ENCODE assay signal across 24 cellular contexts in genomic region chr11:70739811-70740474, GRCh38.
DNase-seq lines count a peak whose midpoint lies in the region; ATAC-seq and TF ChIP-seq lines count a peak whose summit lies in the region.
"Had no signal": no experiment of that assay in that cellular context is flagged by ENCODE, and none has a peak within 500 bp of the region (broad histone marks: within the 10 kb centered on the region; RNA-seq: fewer than 3 reads in every experiment).

No MANE protein-coding gene starts in this region.

- H3K4me3 ChIP-seq in LNCaP clone FGC (ENCODE audit: low read depth, low read length) (no peak overlapping the region), adipocyte (ENCODE audit: low read length) (no peak overlapping the region), neuronal stem cell (ENCODE audit: low read length in 2 of 2) (no peak overlapping the region)
- H3K4me3 ChIP-seq: GM23248, mucosa of descending colon, right lobe of liver, thyroid gland had no signal

- H3K4me2 ChIP-seq in neuronal stem cell (ENCODE audit: insufficient read depth, low read length, poor library complexity, severe bottlenecking) = no peak overlapping the region

- H3K27me3 ChIP-seq in adipocyte (replicated peaks; ENCODE audit: control insufficient read depth, insufficient read depth, low read length) = peaks cover 12% of the 10 kb centered on the region
- peaks cover 0 to 9% (median 0%) of the 10 kb centered on the region in 3 experiments for H3K27me3 ChIP-seq in neuronal stem cell (ENCODE audit: control insufficient read depth in 3 of 3, insufficient read depth in 3 of 3, low read depth in 1 of 3, low read length in 3 of 3)
- H3K27me3 ChIP-seq: right lobe of liver, thyroid gland had no signal

- peak; percentile 20 for DNase-seq in CD14-positive monocyte (ENCODE audit: low spot score)
- no peak for DNase-seq in LNCaP clone FGC (ENCODE audit: low read depth)
- peak; percentile 2 for DNase-seq in adipocyte (ENCODE audit: low read depth)
- DNase-seq in neuronal stem cell (ENCODE audit: low spot score) = no peak
- no peak for DNase-seq in GM20000 (ENCODE audit: low spot score)
- DNase-seq in stimulated activated CD4-positive, alpha-beta T cell treated with anti-CD3 and anti-CD28 coated beads, Interleukin-15, amount 100 ng/mL, for 24 hours = no peak
- DNase-seq: activated CD4-positive, alpha-beta T cell treated with anti-CD3 and anti-CD28 coated beads for 48 hours; activated gamma-delta T cell; anterior cingulate cortex; Calu3; effector CD4-positive, alpha-beta T cell; GM23248; left colon; mucosa of descending colon; NCI-H1105; NCI-H2171 treated with DMSO at 0.1 percent for 48 hours; NK-92 treated with Interleukin-12 subunit alpha and Interleukin-12 subunit beta, amount 100 ng/mL, for 24 hours; occipital lobe; thyroid gland had no signal

- H4K8ac ChIP-seq in neuronal stem cell (ENCODE audit: low read depth, low read length) = no peak overlapping the region

- no peak overlapping the region for H3K9ac ChIP-seq in adipocyte (ENCODE audit: low read length)
- H3K9ac ChIP-seq in neuronal stem cell (ENCODE audit: low read depth, low read length, poor library complexity) = no peak overlapping the region
- H3K9ac ChIP-seq: GM23248 had no signal

- H2BK15ac ChIP-seq in neuronal stem cell (ENCODE audit: low read length) = no peak overlapping the region

- no peaks in the 10 kb centered on the region for H3K36me3 ChIP-seq in adipocyte (ENCODE audit: control insufficient read depth, insufficient read depth, low read length, severe bottlenecking)
- H3K36me3 ChIP-seq in neuronal stem cell (replicated peaks in 1 of 2; ENCODE audit: control insufficient read depth in 2 of 2, insufficient read depth in 2 of 2, low read length in 2 of 2) = no peaks in the 10 kb centered on the region
- H3K36me3 ChIP-seq: right lobe of liver, thyroid gland had no signal

- H3K4me3 Mint-ChIP-seq in CD14-positive monocyte = no peak overlapping the region
- H3K4me3 Mint-ChIP-seq: central memory CD8-positive, alpha-beta T cell; stimulated activated memory B cell treated with anti-CD40 and anti-IgM and Interleukin-4, amounts not matched to agents 10 μg/mL and 1 μg/mL and 100 μg/mL, for 72 hours had no signal

- H4K91ac ChIP-seq in neuronal stem cell (ENCODE audit: low read depth, low read length, poor library complexity) = no peak overlapping the region

- no peaks in the 10 kb centered on the region for H3K4me1 Mint-ChIP-seq in CD14-positive monocyte
- H3K4me1 Mint-ChIP-seq: central memory CD8-positive, alpha-beta T cell; stimulated activated memory B cell treated with anti-CD40 and anti-IgM and Interleukin-4, amounts not matched to agents 10 μg/mL and 1 μg/mL and 100 μg/mL, for 72 hours had no signal

- H2BK12ac ChIP-seq in neuronal stem cell (ENCODE audit: low read length) = no peak overlapping the region

- no peaks in the 10 kb centered on the region for H3K79me1 ChIP-seq in neuronal stem cell (ENCODE audit: low read depth, low read length)

- WGBS in neuronal stem cell (ENCODE audit: extremely low coverage in 2 of 2, insufficient read length in 2 of 2, insufficient replicate concordance in 1 of 2), 2 donors = no CpG with 5 or more reads among the region's 19 CpGs

- TF ChIP-seq CTCF in CD14-positive monocyte (IDR thresholded peaks at IDR 0.05) (no peak), LNCaP clone FGC (IDR thresholded peaks at IDR 0.05; ENCODE audit: control insufficient read depth, extremely low read depth, insufficient read depth) (peak; percentile 28; the same call in 1 of the 2 replicates), GM20000 (IDR thresholded peaks at IDR 0.05; ENCODE audit: extremely low read depth, missing control alignments) (no peak)

- H3K9me3 ChIP-seq in adipocyte (ENCODE audit: control insufficient read depth, low read length) (no peaks in the 10 kb centered on the region), neuronal stem cell (replicated peaks in 1 of 2; ENCODE audit: control insufficient read depth in 2 of 2, insufficient read depth in 1 of 2, low read depth in 1 of 2, low read length in 2 of 2) (peaks cover 0 to 2% of the 10 kb centered on the region in 2 donors)
- H3K9me3 ChIP-seq: mucosa of descending colon, right lobe of liver, thyroid gland had no signal

- H3K36me3 Mint-ChIP-seq in CD14-positive monocyte = no peaks in the 10 kb centered on the region
- H3K36me3 Mint-ChIP-seq: stimulated activated memory B cell treated with anti-CD40 and anti-IgM and Interleukin-4, amounts not matched to agents 10 μg/mL and 1 μg/mL and 100 μg/mL, for 72 hours had no signal

- H3K27me3 Mint-ChIP-seq in CD14-positive monocyte (ENCODE audit: low read depth in 3 of 3) = peaks cover 8 to 9% (median 8%) of the 10 kb centered on the region in 3 donors

- peaks cover 0 to 2% (median 0%) of the 10 kb centered on the region in 7 donors for H3K9me3 Mint-ChIP-seq in CD14-positive monocyte
- H3K9me3 Mint-ChIP-seq: central memory CD8-positive, alpha-beta T cell had no signal

- intact Hi-C loops in CD14-positive monocyte (cut with micrococcal nuclease) = no loop called here

- H2BK5ac ChIP-seq in neuronal stem cell (ENCODE audit: low read length) = no peak overlapping the region

- no peak overlapping the region for H3K27ac ChIP-seq in neuronal stem cell (replicated peaks; ENCODE audit: low read length)
- H3K27ac ChIP-seq: GM23248, right lobe of liver, RWPE1, thyroid gland had no signal

- H3K4ac ChIP-seq in neuronal stem cell (ENCODE audit: low read length) = no peak overlapping the region

- peak overlapping the region; percentile 60 for H3K18ac ChIP-seq in neuronal stem cell (ENCODE audit: low read length)

- H3K23ac ChIP-seq in neuronal stem cell (ENCODE audit: low read depth, low read length, poor library complexity) = no peak overlapping the region

- no peak overlapping the region for H2AFZ ChIP-seq in neuronal stem cell (ENCODE audit: low read length)
- H2AFZ ChIP-seq: GM23248 had no signal

- H2BK120ac ChIP-seq in neuronal stem cell (ENCODE audit: low read depth, low read length) = no peak overlapping the region

- no peak overlapping the region for H3K27ac Mint-ChIP-seq in CD14-positive monocyte
- H3K27ac Mint-ChIP-seq: stimulated activated memory B cell treated with anti-CD40 and anti-IgM and Interleukin-4, amounts not matched to agents 10 μg/mL and 1 μg/mL and 100 μg/mL, for 72 hours had no signal

- H2AK5ac ChIP-seq in neuronal stem cell (ENCODE audit: low read depth, low read length) = peak overlapping the region; percentile 38

- no peak for ATAC-seq in GM21619 (IDR thresholded peaks at IDR 0.05; ENCODE audit: unreplicated experiment)
- ATAC-seq: left colon; mucosa of descending colon; right lobe of liver; stimulated activated memory B cell treated with anti-CD40 and anti-IgM and Interleukin-4, amounts not matched to agents 10 μg/mL and 1 μg/mL and 100 μg/mL, for 72 hours had no signal

- no peak overlapping the region for H3K14ac ChIP-seq in neuronal stem cell (ENCODE audit: low read length)

- H3K4me1 ChIP-seq in adipocyte (ENCODE audit: control insufficient read depth, insufficient read depth, low read length) (no peaks in the 10 kb centered on the region), neuronal stem cell (ENCODE audit: control insufficient read depth in 2 of 2, insufficient read depth in 1 of 2, low read depth in 1 of 2, low read length in 2 of 2) (peaks cover 10 to 16% of the 10 kb centered on the region in 2 donors)
- H3K4me1 ChIP-seq: right lobe of liver, thyroid gland had no signal

Comparison
In these comparisons a context has a peak if more than half of its experiments do, and no peak if none do; other contexts are left out.
1. DNase-seq: peak in CD14-positive monocyte (single experiment) and adipocyte (single experiment); none in LNCaP clone FGC (single experiment), neuronal stem cell (single experiment), GM20000 (single experiment) and stimulated activated CD4-positive, alpha-beta T cell treated with anti-CD3 and anti-CD28 coated beads, Interleukin-15, amount 100 ng/mL, for 24 hours (single experiment).